Comparison of ENCODE assay signal across 8 cellular contexts in the genomic region with DNA sequence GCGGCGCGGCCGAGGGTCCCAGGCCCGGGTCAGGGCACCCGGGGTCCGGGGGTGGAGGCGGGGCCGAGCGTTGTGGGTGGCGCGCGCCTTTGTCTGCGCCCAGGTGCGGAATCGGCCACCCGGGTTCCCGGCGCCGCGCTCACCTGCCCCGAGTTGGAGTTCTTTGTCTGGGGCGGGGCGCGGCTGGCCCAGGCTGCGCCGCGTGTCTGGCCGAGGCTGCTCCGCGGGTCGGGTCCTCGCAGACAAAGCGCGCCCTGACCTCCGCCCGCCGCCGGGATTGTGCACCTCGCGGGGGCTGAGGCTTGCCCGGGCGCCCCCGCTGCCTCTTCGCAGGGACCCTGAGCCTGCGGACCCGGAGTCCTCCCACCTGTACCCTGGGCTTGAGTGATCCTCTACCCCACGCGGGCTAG. TPM values are rescaled to one million over a fixed set of nuclear protein-coding genes. Genes with fewer than 3 reads are reported as not detected.
A peak's percentile ranks its signal among the peaks of the same experiment; 100 is the strongest.
DNase-seq lines count a peak whose midpoint lies in the region; ATAC-seq and TF ChIP-seq lines count a peak whose summit lies in the region.

No MANE protein-coding gene starts in this region.

- no peaks in the 10 kb centered on the region for H3K9me2 ChIP-seq in PC-3 (replicated peaks; ENCODE audit: low read length)

- H3K27ac ChIP-seq in PC-3 (ENCODE audit: low read length) (peak overlapping the region; percentile 46), duodenal mucosa (ENCODE audit: low read depth, low read length) (no peak overlapping the region), uterus (no peak overlapping the region)

- CTCF ChIA-PET in activated CD8-positive, alpha-beta memory T cell treated with anti-CD3 and anti-CD28 coated beads, Interleukin-2, amount 10 ng/mL, durations not matched to agents 7 days and 5 days (lab: Charles Lee): interaction anchor here (0.7 to 1.5 kb wide), 9 partner anchors 9 to 210 kb away, joined by 3 to 34 read pairs (median 4); no protein-coding TSS in a partner anchor
- CTCF ChIA-PET in PC-3 (lab: Charles Lee): interaction anchor here (0.6 to 1.4 kb wide), 4 partner anchors 54 to 155 kb away, joined by 3 to 7 read pairs (median 4); no protein-coding TSS in a partner anchor

- H3K27me3 Mint-ChIP-seq in activated CD8-positive, alpha-beta memory T cell treated with anti-CD3 and anti-CD28 coated beads, Interleukin-2, amount 10 ng/mL, durations not matched to agents 7 days and 5 days: peaks cover 13% of the 10 kb centered on the region

- intact Hi-C loops in PC-3 (cut with micrococcal nuclease): loop anchor here (2.0 kb wide), 1 partner anchor 68 kb away; no protein-coding TSS in a partner anchor
- intact Hi-C loops in mucosa of descending colon (cut with DNase I, micrococcal nuclease): no loop called here
- intact Hi-C loops in uterus (cut with DNase I; ENCODE audit: low total_unique reads): no loop called here

- no peaks in the 10 kb centered on the region for H3K27me3 ChIP-seq in PC-3 (ENCODE audit: low read length)
- no peaks in the 10 kb centered on the region for H3K27me3 ChIP-seq in duodenal mucosa (ENCODE audit: control insufficient read depth in 1 of 2, insufficient read depth in 2 of 2, low read length in 2 of 2)
- H3K27me3 ChIP-seq in uterus: no peaks in the 10 kb centered on the region

- H3K4me1 Mint-ChIP-seq in activated CD8-positive, alpha-beta memory T cell treated with anti-CD3 and anti-CD28 coated beads, Interleukin-2, amount 10 ng/mL, durations not matched to agents 7 days and 5 days: peaks cover 17% of the 10 kb centered on the region

- no peaks in the 10 kb centered on the region for H3K9me3 Mint-ChIP-seq in activated CD8-positive, alpha-beta memory T cell treated with anti-CD3 and anti-CD28 coated beads, Interleukin-2, amount 10 ng/mL, durations not matched to agents 7 days and 5 days (ENCODE audit: low read depth)

- no peaks in the 10 kb centered on the region for H3F3A ChIP-seq in PC-3 (ENCODE audit: low read length, unreplicated experiment)

- TF ChIP-seq CTCF in PC-3 (conservative IDR thresholded peaks at IDR 0.05; ENCODE audit: low read depth, low read length) (no peak), mucosa of descending colon (IDR thresholded peaks at IDR 0.05) (no peak), uterus (IDR thresholded peaks at IDR 0.05) (no peak)

- POLR2A ChIA-PET in PC-3 (lab: Charles Lee; ENCODE audit: unreplicated experiment): no interaction called here

- no peak for TF ChIP-seq POLR2A in uterus (IDR thresholded peaks at IDR 0.05)

- DNase-seq in activated CD8-positive, alpha-beta memory T cell treated with anti-CD3 and anti-CD28 coated beads, Interleukin-2, amount 10 ng/mL, durations not matched to agents 7 days and 5 days: no peak
- no peak for DNase-seq in activated CD8-positive, alpha-beta memory T cell treated with anti-CD3 and anti-CD28 coated beads for 24 hours
- DNase-seq in PC-3 (peak; percentile 46), mucosa of descending colon (peak in 2 of 3 donors; percentile 38 to 66), uterus (no peak), NCI-H1092 (lab: John Stamatoyannopoulos, UW) (no peak)
- no peak for DNase-seq in central memory CD4-positive, alpha-beta T cell

- H4K20me1 ChIP-seq in PC-3 (ENCODE audit: low read length): peaks cover 28% of the 10 kb centered on the region

- H3K36me3 Mint-ChIP-seq in activated CD8-positive, alpha-beta memory T cell treated with anti-CD3 and anti-CD28 coated beads, Interleukin-2, amount 10 ng/mL, durations not matched to agents 7 days and 5 days: no peaks in the 10 kb centered on the region

- H3K79me2 ChIP-seq in PC-3 (ENCODE audit: low read length): peaks cover 50% of the 10 kb centered on the region

- peak overlapping the region; percentile 100 for H3K4me2 ChIP-seq in PC-3 (ENCODE audit: low read length)

- H3K4me1 ChIP-seq in PC-3 (ENCODE audit: insufficient read depth, low read length) (0 out of 2 replicates have a peak, but pooled peaks cover 4% of the 10 kb centered on the region), duodenal mucosa (ENCODE audit: control insufficient read depth in 1 of 2, insufficient read depth in 2 of 2, low read length in 2 of 2) (peaks cover 11 to 12% of the 10 kb centered on the region in 2 donors), mucosa of descending colon (ENCODE audit: low read depth) (peaks cover 12% of the 10 kb centered on the region), uterus (peaks cover 0 to 12% of the 10 kb centered on the region in 2 donors)

- BruUV-seq in PC-3 (replicated peaks; lab: Mats Ljungman, UMichigan): no TSS peak

- H3K4me3 Mint-ChIP-seq in activated CD8-positive, alpha-beta memory T cell treated with anti-CD3 and anti-CD28 coated beads, Interleukin-2, amount 10 ng/mL, durations not matched to agents 7 days and 5 days: peak overlapping the region; percentile 50

- peak; percentile 34 for ATAC-seq in activated CD8-positive, alpha-beta memory T cell treated with anti-CD3 and anti-CD28 coated beads, Interleukin-2, amount 10 ng/mL, durations not matched to agents 7 days and 5 days
- ATAC-seq in PC-3 (peak; percentile 59), mucosa of descending colon (peak; percentile 72)

- peak overlapping the region; percentile 42 for H2AFZ ChIP-seq in PC-3 (ENCODE audit: low read length)

- H3K36me3 ChIP-seq in PC-3 (ENCODE audit: low read depth, low read length) (peaks cover 3% of the 10 kb centered on the region; the same call in 1 of the 2 replicates), duodenal mucosa (ENCODE audit: control insufficient read depth in 1 of 2, insufficient read depth in 2 of 2, low read length in 2 of 2) (peaks cover 4% of the 10 kb centered on the region in 2 donors), mucosa of descending colon (ENCODE audit: low read depth) (no peaks in the 10 kb centered on the region), uterus (no peaks in the 10 kb centered on the region)

- H3K4me3 ChIP-seq in PC-3 (ENCODE audit: low read length): peak overlapping the region; percentile 96
- H3K4me3 ChIP-seq in duodenal mucosa (ENCODE audit: low read depth in 1 of 2, low read length in 2 of 2): peak overlapping the region; percentile 55 to 66
- peak overlapping the region; percentile 34 for H3K4me3 ChIP-seq in mucosa of descending colon
- peak overlapping the region; percentile 40 to 81 for H3K4me3 ChIP-seq in uterus

- H3K27ac Mint-ChIP-seq in activated CD8-positive, alpha-beta memory T cell treated with anti-CD3 and anti-CD28 coated beads, Interleukin-2, amount 10 ng/mL, durations not matched to agents 7 days and 5 days: no peak overlapping the region

- no peaks in the 10 kb centered on the region for H3K9me3 ChIP-seq in PC-3 (ENCODE audit: low read length)
- H3K9me3 ChIP-seq in duodenal mucosa (ENCODE audit: control insufficient read depth in 1 of 2, low read length in 2 of 2): no peaks in the 10 kb centered on the region
- no peaks in the 10 kb centered on the region for H3K9me3 ChIP-seq in mucosa of descending colon
- no peaks in the 10 kb centered on the region for H3K9me3 ChIP-seq in uterus

- H3K9ac ChIP-seq in PC-3 (ENCODE audit: low read length) (peak overlapping the region; percentile 94), duodenal mucosa (ENCODE audit: low read depth in 1 of 2, low read length in 2 of 2) (peak overlapping the region; percentile 39 to 72)

RNA-seq across cellular contexts. Expression of gene LRCOL1, which starts 50.0 kb away (rescaled TPM):
- total RNA-seq in activated CD8-positive, alpha-beta memory T cell treated with anti-CD3 and anti-CD28 coated beads, Interleukin-2, amount 10 ng/mL, durations not matched to agents 7 days and 5 days: not detected
- total RNA-seq in PC-3 (2014; rRNA removed): not detected in 2 replicates
- total RNA-seq in mucosa of descending colon: not detected
- 1 to 10 TPM in 2 of 4 donors, under 1 TPM in 1, not detected in 1; 0.79 to 7.1 (median 1.5) TPM for total RNA-seq in uterus

RNA-seq across cellular contexts. Expression of gene P2RX2, which starts 58.1 kb away (rescaled TPM):
- total RNA-seq in activated CD8-positive, alpha-beta memory T cell treated with anti-CD3 and anti-CD28 coated beads, Interleukin-2, amount 10 ng/mL, durations not matched to agents 7 days and 5 days: not detected
- not detected in 2 replicates for total RNA-seq in PC-3 (2014; rRNA removed)
- 1 to 10 TPM in 1 of 3 donors, under 1 TPM in 2; 0.19 to 1.4 (median 0.32) TPM for total RNA-seq in mucosa of descending colon
- total RNA-seq in uterus: not detected

Comparison
In these comparisons a context has a peak if more than half of its experiments do, and no peak if none do; other contexts are left out.
1. DNase-seq: peak in PC-3 (single experiment) and mucosa of descending colon (2 of 3); none in activated CD8-positive, alpha-beta memory T cell treated with anti-CD3 and anti-CD28 coated beads, Interleukin-2, amount 10 ng/mL, durations not matched to agents 7 days and 5 days (single experiment), activated CD8-positive, alpha-beta memory T cell treated with anti-CD3 and anti-CD28 coated beads for 24 hours (single experiment), uterus (0 of 2), central memory CD4-positive, alpha-beta T cell (single experiment) and NCI-H1092 (single experiment).
2. H3K4me3 ChIP-seq: peak in every context shown above with its lines; median percentile 96 in PC-3; 60 in duodenal mucosa; 60 in uterus; 34 in mucosa of descending colon.
3. Peak in every context shown above with its lines, with median percentiles within 50 percentile points of each other: ATAC-seq.